Comparison of ENCODE assay signal across 20 cellular contexts in the genomic region with DNA sequence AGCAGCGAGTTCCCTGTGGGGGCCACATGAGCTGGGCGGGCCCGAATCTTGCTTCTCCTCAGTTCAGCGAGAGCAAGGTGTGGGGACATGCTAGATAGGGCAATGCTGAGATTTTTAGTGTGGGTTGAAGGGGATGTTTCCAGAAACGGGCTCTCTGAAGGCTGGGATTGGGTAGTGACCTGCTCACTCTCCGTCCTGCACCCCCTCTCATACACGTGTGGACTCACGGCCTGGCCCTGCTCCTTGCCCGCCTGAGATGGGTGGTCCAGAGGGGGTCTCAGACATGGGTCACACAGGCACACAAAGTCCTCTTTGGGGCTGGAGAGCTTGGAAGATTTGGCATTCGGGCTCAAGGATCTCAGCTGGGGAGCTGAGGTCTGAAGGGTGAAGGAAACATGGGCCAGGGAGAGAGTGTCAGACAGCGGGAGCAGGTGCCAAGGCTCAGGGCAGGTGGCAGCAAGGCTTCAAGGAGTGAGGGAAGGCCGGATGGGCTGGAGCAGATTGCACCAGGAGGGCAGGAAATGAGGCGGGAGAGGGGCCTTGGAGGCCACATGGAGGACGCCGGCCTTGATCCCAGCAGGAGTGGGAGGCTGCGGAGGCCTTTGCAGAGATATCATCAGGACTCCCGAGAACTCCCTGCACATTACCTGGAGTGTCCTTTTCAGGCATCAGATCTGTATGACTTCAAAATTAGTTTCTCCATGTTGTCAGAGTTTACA.
DNase-seq lines count a peak whose midpoint lies in the region; ATAC-seq and TF ChIP-seq lines count a peak whose summit lies in the region.
"Had no signal": no experiment of that assay in that cellular context is flagged by ENCODE, and none has a peak within 500 bp of the region (broad histone marks: within the 10 kb centered on the region; RNA-seq: fewer than 3 reads in every experiment).

No MANE protein-coding gene starts in this region.

- H3K27ac ChIP-seq in GM23338 (ENCODE audit: low read depth): no peak overlapping the region
- H3K27ac ChIP-seq in HL-60 (replicated peaks): peak overlapping the region; percentile 59
- no peak overlapping the region for H3K27ac ChIP-seq in sigmoid colon
- no peak overlapping the region for H3K27ac ChIP-seq in transverse colon
- H3K27ac ChIP-seq: RWPE1, SK-N-MC had no signal

- no peak for TF ChIP-seq EP300 in sigmoid colon (IDR thresholded peaks at IDR 0.05)
- no peak for TF ChIP-seq EP300 in transverse colon (IDR thresholded peaks at IDR 0.05; ENCODE audit: low read depth)

- peaks cover 9% of the 10 kb centered on the region for H3K27me3 Mint-ChIP-seq in GM23338 (ENCODE audit: insufficient read depth, low read depth, poor library complexity)

- H3K27ac Mint-ChIP-seq in GM23338: peak overlapping the region; percentile 30; the same call in 1 of the 2 replicates
- H3K27ac Mint-ChIP-seq: CD8-positive, alpha-beta T cell had no signal

- H2AFZ ChIP-seq in GM23338: no peak overlapping the region

- peaks cover 8% of the 10 kb centered on the region; the same call in 1 of the 3 replicates for H3K9me3 Mint-ChIP-seq in GM23338
- H3K9me3 Mint-ChIP-seq: CD8-positive, alpha-beta T cell had no signal

- no peak for TF ChIP-seq POLR2A in sigmoid colon (IDR thresholded peaks at IDR 0.05)
- no peak for TF ChIP-seq POLR2A in transverse colon (IDR thresholded peaks at IDR 0.05)

- H3K9me3 ChIP-seq in sigmoid colon (no peaks in the 10 kb centered on the region), transverse colon (no peaks in the 10 kb centered on the region)
- H3K9me3 ChIP-seq: BE2C, HAP-1 had no signal

- no peak overlapping the region for H3K4me2 ChIP-seq in GM23338

- H3K27me3 ChIP-seq in GM23338 (ENCODE audit: insufficient read depth): no peaks in the 10 kb centered on the region
- H3K27me3 ChIP-seq in HL-60 (ENCODE audit: insufficient read depth, poor library complexity, severe bottlenecking): no peaks in the 10 kb centered on the region
- no peaks in the 10 kb centered on the region for H3K27me3 ChIP-seq in sigmoid colon
- H3K27me3 ChIP-seq in transverse colon: no peaks in the 10 kb centered on the region
- H3K27me3 ChIP-seq: BE2C had no signal

- H3K4me1 ChIP-seq in GM23338 (ENCODE audit: insufficient read depth) (no peaks in the 10 kb centered on the region), sigmoid colon (no peaks in the 10 kb centered on the region), transverse colon (no peaks in the 10 kb centered on the region)
- H3K4me1 ChIP-seq: BE2C, HAP-1 had no signal

- H4K20me1 ChIP-seq in GM23338 (replicated peaks; ENCODE audit: insufficient read depth): no peaks in the 10 kb centered on the region

- H3K4me3 ChIP-seq in GM23338 (no peak overlapping the region), HL-60 (replicated peaks; ENCODE audit: insufficient read depth, low read length) (no peak overlapping the region), sigmoid colon (no peak overlapping the region), transverse colon (no peak overlapping the region)
- H3K4me3 ChIP-seq: HAP-1, SK-N-MC had no signal

- H3K4me1 Mint-ChIP-seq in GM23338: peaks cover 4% of the 10 kb centered on the region; the same call in 2 of the 3 replicates

- no peaks in the 10 kb centered on the region; the same call in 1 of the 2 replicates for H3K36me3 ChIP-seq in GM23338 (ENCODE audit: insufficient read depth)
- peaks cover 0 to 30% (median 7%) of the 10 kb centered on the region in 4 donors for H3K36me3 ChIP-seq in sigmoid colon
- no peaks in the 10 kb centered on the region for H3K36me3 ChIP-seq in transverse colon
- H3K36me3 ChIP-seq: BE2C had no signal

- no peaks in the 10 kb centered on the region for H3K79me2 ChIP-seq in GM23338 (replicated peaks; ENCODE audit: insufficient read depth)

- H3K36me3 Mint-ChIP-seq in GM23338 (ENCODE audit: low read depth): peaks cover 15% of the 10 kb centered on the region; the same call in 2 of the 3 replicates
- H3K36me3 Mint-ChIP-seq: CD8-positive, alpha-beta T cell had no signal

- no peak for DNase-seq in GM23338 (ENCODE audit: low spot score)
- DNase-seq in HL-60 (ENCODE audit: low read depth in 1 of 2, low spot score in 1 of 2): no peak
- DNase-seq in sigmoid colon: peak; percentile 39
- no peak for DNase-seq in SIG-M5 (lab: John Stamatoyannopoulos, UW)
- no peak for DNase-seq in transverse colon
- no peak for DNase-seq in GM03348 (ENCODE audit: low spot score)
- DNase-seq: BE2C; CD8-positive, alpha-beta T cell; DMS79 treated with DMSO at 0.1 percent for 48 hours; Karpas-422; MM.1S; NCI-H1105 treated with DMSO at 0.1 percent for 48 hours; NCI-H2029 treated with DMSO at 0.1 percent for 48 hours; NCI-H526; NK-92 treated with Interleukin-12 subunit alpha and Interleukin-12 subunit beta, amount 100 ng/mL, for 24 hours; OCI-M1 had no signal

- intact Hi-C loops in sigmoid colon (cut with DNase I): no loop called here
- intact Hi-C loops in transverse colon (cut with DNase I; ENCODE audit: low total_unique reads): no loop called here

- H3K4me3 Mint-ChIP-seq in GM23338: no peak overlapping the region
- H3K4me3 Mint-ChIP-seq: CD8-positive, alpha-beta T cell had no signal

- H3K9me2 ChIP-seq in GM23338 (ENCODE audit: insufficient read depth): no peaks in the 10 kb centered on the region

- H3F3A ChIP-seq in GM23338 (replicated peaks; ENCODE audit: low read depth): no peaks in the 10 kb centered on the region

- ATAC-seq in GM23338 (no peak), esophagus mucosa (peak; percentile 11)
- ATAC-seq: CD8-positive, alpha-beta T cell had no signal

- in situ Hi-C loops in transverse colon (cut with MboI; ENCODE audit: low pct_ligation_motif_present in 1 of 4, low pct_unique_long_range_greater_than_20kb in 1 of 4, low sequenced_read_pairs in 3 of 4): no loop called here

- WGBS in sigmoid colon, 2 donors: 82 to 93% methylated on average over 17 of the region's 17 CpGs
- WGBS in transverse colon (ENCODE audit: low coverage in 1 of 2), 2 donors: 87% methylated on average over 17 of the region's 17 CpGs; no CpG with 5 or more reads in 1 of the 2 donors

- no peak for TF ChIP-seq CTCF in GM23338 (conservative IDR thresholded peaks at IDR 0.05; ENCODE audit: low read depth in 2 of 2)
- no peak for TF ChIP-seq CTCF in HL-60 (IDR thresholded peaks at IDR 0.05; ENCODE audit: insufficient read depth, low read length)
- no peak for TF ChIP-seq CTCF in sigmoid colon (IDR thresholded peaks at IDR 0.05)
- no peak for TF ChIP-seq CTCF in transverse colon (IDR thresholded peaks at IDR 0.05)

TF ChIP-seq in GM23338, 12 proteins besides CTCF, POLR2A, EP300 and RAD21 (continues in another document):
- TF ChIP-seq ETS1 (IDR thresholded peaks at IDR 0.05) (no peak), ZNF331 (CRISPR knock-in tag; IDR thresholded peaks at IDR 0.05; ENCODE audit: low read depth) (no peak), CREB1 (CRISPR knock-in tag; IDR thresholded peaks at IDR 0.05; ENCODE audit: low read depth) (no peak), JUNB (IDR thresholded peaks at IDR 0.05; ENCODE audit: unreplicated experiment) (no peak), EZH2phosphoT487 (IDR thresholded peaks at IDR 0.05; ENCODE audit: unreplicated experiment) (no peak), ZNF114 (CRISPR knock-in tag; IDR thresholded peaks at IDR 0.05) (no peak), EZH2 (IDR thresholded peaks at IDR 0.05; ENCODE audit: low read depth, unreplicated experiment) (no peak), NANOG (IDR thresholded peaks at IDR 0.05; ENCODE audit: borderline replicate concordance) (no peak), POLR2AphosphoS5 (IDR thresholded peaks at IDR 0.05; ENCODE audit: low read depth) (no peak), STAT1 (IDR thresholded peaks at IDR 0.05; ENCODE audit: unreplicated experiment) (no peak)
- TF ChIP-seq, protein P1, sequence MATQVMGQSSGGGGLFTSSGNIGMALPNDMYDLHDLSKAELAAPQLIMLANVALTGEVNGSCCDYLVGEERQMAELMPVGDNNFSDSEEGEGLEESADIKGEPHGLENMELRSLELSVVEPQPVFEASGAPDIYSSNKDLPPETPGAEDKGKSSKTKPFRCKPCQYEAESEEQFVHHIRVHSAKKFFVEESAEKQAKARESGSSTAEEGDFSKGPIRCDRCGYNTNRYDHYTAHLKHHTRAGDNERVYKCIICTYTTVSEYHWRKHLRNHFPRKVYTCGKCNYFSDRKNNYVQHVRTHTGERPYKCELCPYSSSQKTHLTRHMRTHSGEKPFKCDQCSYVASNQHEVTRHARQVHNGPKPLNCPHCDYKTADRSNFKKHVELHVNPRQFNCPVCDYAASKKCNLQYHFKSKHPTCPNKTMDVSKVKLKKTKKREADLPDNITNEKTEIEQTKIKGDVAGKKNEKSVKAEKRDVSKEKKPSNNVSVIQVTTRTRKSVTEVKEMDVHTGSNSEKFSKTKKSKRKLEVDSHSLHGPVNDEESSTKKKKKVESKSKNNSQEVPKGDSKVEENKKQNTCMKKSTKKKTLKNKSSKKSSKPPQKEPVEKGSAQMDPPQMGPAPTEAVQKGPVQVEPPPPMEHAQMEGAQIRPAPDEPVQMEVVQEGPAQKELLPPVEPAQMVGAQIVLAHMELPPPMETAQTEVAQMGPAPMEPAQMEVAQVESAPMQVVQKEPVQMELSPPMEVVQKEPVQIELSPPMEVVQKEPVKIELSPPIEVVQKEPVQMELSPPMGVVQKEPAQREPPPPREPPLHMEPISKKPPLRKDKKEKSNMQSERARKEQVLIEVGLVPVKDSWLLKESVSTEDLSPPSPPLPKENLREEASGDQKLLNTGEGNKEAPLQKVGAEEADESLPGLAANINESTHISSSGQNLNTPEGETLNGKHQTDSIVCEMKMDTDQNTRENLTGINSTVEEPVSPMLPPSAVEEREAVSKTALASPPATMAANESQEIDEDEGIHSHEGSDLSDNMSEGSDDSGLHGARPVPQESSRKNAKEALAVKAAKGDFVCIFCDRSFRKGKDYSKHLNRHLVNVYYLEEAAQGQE (IDR thresholded peaks at IDR 0.05; ENCODE audit: unreplicated experiment): no peak
